28 cellular contexts compared by ENCODE assay signal in genomic region chr6:35042041-35042440, GRCh38.
A peak's percentile ranks its signal among the peaks of the same experiment; 100 is the strongest.
DNase-seq lines count a peak whose midpoint lies in the region; ATAC-seq, FAIRE-seq and TF ChIP-seq lines count a peak whose summit lies in the region.
"Had no signal": no experiment of that assay in that cellular context is flagged by ENCODE, and none has a peak within 500 bp of the region (broad histone marks: within the 10 kb centered on the region; RNA-seq: fewer than 3 reads in every experiment).

No MANE protein-coding gene starts in this region.

- H3K4me1 Mint-ChIP-seq in MCF 10A (ENCODE audit: insufficient read depth, unreplicated experiment) (peaks cover 27% of the 10 kb centered on the region), mesothelial cell of epicardium (peaks cover 27% of the 10 kb centered on the region)
- H3K4me1 Mint-ChIP-seq in activated T-helper 17 cell treated with anti-CD3 and anti-CD28 coated beads, Interleukin-2, amount 50 U/mL, for 72 hours: peaks cover 4% of the 10 kb centered on the region

- CTCF ChIA-PET in MCF 10A (lab: Yijun Ruan, JAX): interaction anchor here (1.2 kb wide), 1 partner anchor 26 kb away, joined by 3 read pairs; no protein-coding TSS in a partner anchor

- H3K36me3 Mint-ChIP-seq in MCF 10A (ENCODE audit: insufficient read depth, unreplicated experiment) (no peaks in the 10 kb centered on the region), mesothelial cell of epicardium (peaks cover 6% of the 10 kb centered on the region)
- H3K36me3 Mint-ChIP-seq in activated T-helper 17 cell treated with anti-CD3 and anti-CD28 coated beads, Interleukin-2, amount 50 U/mL, for 72 hours (ENCODE audit: low read depth): peaks cover 5% of the 10 kb centered on the region
- H3K36me3 Mint-ChIP-seq: activated naive CD4-positive, alpha-beta T cell treated with anti-CD3 and anti-CD28 coated beads, Interleukin-2, amount 50 U/mL, for 72 hours had no signal

- TF ChIP-seq CTCF in breast epithelium (IDR thresholded peaks at IDR 0.05) (no peak), MCF 10A (IDR thresholded peaks at IDR 0.05; ENCODE audit: unreplicated experiment) (no peak), mesothelial cell of epicardium (IDR thresholded peaks at IDR 0.05; ENCODE audit: unreplicated experiment) (no peak), tibial nerve (IDR thresholded peaks at IDR 0.05) (no peak), D721Med (IDR thresholded peaks at IDR 0.05; ENCODE audit: insufficient read depth, missing control alignments) (no peak)

- H3K27ac Mint-ChIP-seq in MCF 10A (ENCODE audit: low read depth, unreplicated experiment) (no peak overlapping the region), mesothelial cell of epicardium (peak overlapping the region; percentile 40)
- H3K27ac Mint-ChIP-seq in activated T-helper 17 cell treated with anti-CD3 and anti-CD28 coated beads, Interleukin-2, amount 50 U/mL, for 72 hours: peak overlapping the region; percentile 46
- H3K27ac Mint-ChIP-seq: activated CD4-positive, alpha-beta T cell treated with anti-CD3 and anti-CD28 coated beads, Interleukin-2, amount 10 ng/mL, durations not matched to agents 24 days and 14 days; activated naive CD4-positive, alpha-beta T cell treated with anti-CD3 and anti-CD28 coated beads, Interleukin-2, amount 50 U/mL, for 72 hours; activated T-helper 1 cell treated with anti-CD3 and anti-CD28 coated beads, Interleukin-12 subunit alpha, Interleukin-12 subunit beta, Interleukin-2, Interleukin-4 antibody, amounts not matched to agents 30 ng/mL and 10 ng/mL and 1 ng/mL, durations not matched to agents 14 hours and 24 hours and 36 hours; neural progenitor cell had no signal

- no peaks in the 10 kb centered on the region for H3K9me3 ChIP-seq in breast epithelium
- no peaks in the 10 kb centered on the region for H3K9me3 ChIP-seq in tibial nerve
- no peaks in the 10 kb centered on the region for H3K9me3 ChIP-seq in effector memory CD4-positive, alpha-beta T cell (ENCODE audit: control insufficient read depth, low read length)
- H3K9me3 ChIP-seq: BE2C, prostate gland, stomach, uterus had no signal

- BruUV-seq in MCF 10A (replicated peaks; lab: Mats Ljungman, UMichigan): no TSS peak

- H3K27me3 Mint-ChIP-seq in MCF 10A (ENCODE audit: insufficient read depth, unreplicated experiment) (no peaks in the 10 kb centered on the region), mesothelial cell of epicardium (ENCODE audit: low read depth) (no peaks in the 10 kb centered on the region)
- H3K27me3 Mint-ChIP-seq in activated T-helper 17 cell treated with anti-CD3 and anti-CD28 coated beads, Interleukin-2, amount 50 U/mL, for 72 hours: no peaks in the 10 kb centered on the region
- H3K27me3 Mint-ChIP-seq: activated CD4-positive, alpha-beta T cell treated with anti-CD3 and anti-CD28 coated beads, Interleukin-2, amount 10 ng/mL, durations not matched to agents 24 days and 14 days had no signal

- no peak for TF ChIP-seq EP300 in tibial nerve (IDR thresholded peaks at IDR 0.05)

- H3K9me3 Mint-ChIP-seq in MCF 10A (ENCODE audit: unreplicated experiment) (no peaks in the 10 kb centered on the region), mesothelial cell of epicardium (no peaks in the 10 kb centered on the region)
- no peaks in the 10 kb centered on the region for H3K9me3 Mint-ChIP-seq in activated T-helper 17 cell treated with anti-CD3 and anti-CD28 coated beads, Interleukin-2, amount 50 U/mL, for 72 hours
- H3K9me3 Mint-ChIP-seq: activated CD4-positive, alpha-beta T cell treated with anti-CD3 and anti-CD28 coated beads, Interleukin-2, amount 10 ng/mL, durations not matched to agents 24 days and 14 days; activated naive CD4-positive, alpha-beta T cell treated with anti-CD3 and anti-CD28 coated beads, Interleukin-2, amount 50 U/mL, for 72 hours; activated T-helper 1 cell treated with anti-CD3 and anti-CD28 coated beads, Interleukin-12 subunit alpha, Interleukin-12 subunit beta, Interleukin-2, Interleukin-4 antibody, amounts not matched to agents 30 ng/mL and 10 ng/mL and 1 ng/mL, durations not matched to agents 14 hours and 24 hours and 36 hours; neural progenitor cell had no signal

- intact Hi-C loops in breast epithelium (cut with DNase I; ENCODE audit: low total_unique reads) (no loop called here), MCF 10A (cut with micrococcal nuclease) (no loop called here)

- H3K4me3 Mint-ChIP-seq in MCF 10A (ENCODE audit: unreplicated experiment): no peak overlapping the region
- no peak overlapping the region for H3K4me3 Mint-ChIP-seq in activated T-helper 17 cell treated with anti-CD3 and anti-CD28 coated beads, Interleukin-2, amount 50 U/mL, for 72 hours
- no peak overlapping the region for H3K4me3 Mint-ChIP-seq in mesothelial cell of epicardium
- H3K4me3 Mint-ChIP-seq: activated CD4-positive, alpha-beta T cell treated with anti-CD3 and anti-CD28 coated beads, Interleukin-2, amount 10 ng/mL, durations not matched to agents 24 days and 14 days; activated T-helper 1 cell treated with anti-CD3 and anti-CD28 coated beads, Interleukin-12 subunit alpha, Interleukin-12 subunit beta, Interleukin-2, Interleukin-4 antibody, amounts not matched to agents 30 ng/mL and 10 ng/mL and 1 ng/mL, durations not matched to agents 14 hours and 24 hours and 36 hours; neural progenitor cell had no signal

- FAIRE-seq in D721Med (lab: Jason Lieb, UNC) (no peak), GM12892 (lab: Jason Lieb, UNC) (no peak)
- FAIRE-seq: GM12891 had no signal

- H3K27me3 ChIP-seq in breast epithelium (no peaks in the 10 kb centered on the region), tibial nerve (no peaks in the 10 kb centered on the region)
- H3K27me3 ChIP-seq in effector memory CD4-positive, alpha-beta T cell (replicated peaks; ENCODE audit: control insufficient read depth, insufficient read depth, low read length, poor library complexity, severe bottlenecking): no peaks in the 10 kb centered on the region
- H3K27me3 ChIP-seq: BE2C, neural progenitor cell, stomach, uterus had no signal

- POLR2A ChIA-PET in MCF 10A (lab: Yijun Ruan, JAX): no interaction called here

- H3K27ac ChIP-seq in breast epithelium (peak overlapping the region; percentile 48 to 77), tibial nerve (peak overlapping the region in 3 of 4 donors; percentile 72 to 93 (median 90))
- no peak overlapping the region for H3K27ac ChIP-seq in effector memory CD4-positive, alpha-beta T cell (ENCODE audit: insufficient read depth, low read length, poor library complexity, severe bottlenecking)
- H3K27ac ChIP-seq: neural progenitor cell, prostate gland had no signal

- no peak for TF ChIP-seq POLR2A in breast epithelium (IDR thresholded peaks at IDR 0.05)
- no peak for TF ChIP-seq POLR2A in tibial nerve (IDR thresholded peaks at IDR 0.05)
- TF ChIP-seq POLR2A in GM12892 (IDR thresholded peaks at IDR 0.05; ENCODE audit: low read depth, low read length): no peak

- DNase-seq in breast epithelium (ENCODE audit: low spot score in 2 of 2) (no peak), MCF 10A (ENCODE audit: unreplicated experiment) (no peak), mesothelial cell of epicardium (ENCODE audit: low spot score in 2 of 2, unreplicated experiment in 2 of 2) (no peak), tibial nerve (ENCODE audit: low spot score in 2 of 2) (no peak), D721Med (ENCODE audit: insufficient read length, low spot score) (no peak), GM12892 (ENCODE audit: insufficient read length) (no peak)
- no peak for DNase-seq in effector memory CD4-positive, alpha-beta T cell
- DNase-seq: activated CD4-positive, alpha-beta T cell treated with anti-CD3 and anti-CD28 coated beads, Interleukin-2, amount 10 ng/mL, durations not matched to agents 24 days and 14 days; aorta; BE2C; Calu3; caudate nucleus; midbrain; NCI-H1092 treated with DMSO at 0.1 percent for 48 hours; NCI-H187 treated with DMSO at 0.1 percent for 48 hours; NCI-H524 treated with DMSO at 0.1 percent for 48 hours; stimulated activated CD8-positive, alpha-beta memory T cell treated with anti-CD3 and anti-CD28 coated beads, Interleukin-4, amount 100 ng/mL, for 48 hours; stomach; uterus had no signal

- peaks cover 13 to 27% of the 10 kb centered on the region in 2 donors for H3K4me1 ChIP-seq in breast epithelium
- peaks cover 5 to 100% (median 78%) of the 10 kb centered on the region in 4 donors for H3K4me1 ChIP-seq in tibial nerve
- H3K4me1 ChIP-seq in effector memory CD4-positive, alpha-beta T cell (ENCODE audit: control insufficient read depth, insufficient read depth, low read length, poor library complexity, severe bottlenecking): no peaks in the 10 kb centered on the region
- H3K4me1 ChIP-seq: BE2C, uterus had no signal

- H3K4me3 ChIP-seq in breast epithelium (no peak overlapping the region), tibial nerve (no peak overlapping the region)
- H3K4me3 ChIP-seq in effector memory CD4-positive, alpha-beta T cell (ENCODE audit: insufficient read depth, low read depth, low read length, poor library complexity, severe bottlenecking): no peak overlapping the region
- H3K4me3 ChIP-seq: neural progenitor cell, prostate gland, stomach, uterus had no signal

- ATAC-seq in activated T-helper 17 cell treated with anti-CD3 and anti-CD28 coated beads, Interleukin-2, amount 50 U/mL, for 72 hours (replicated peaks): no peak
- ATAC-seq: activated naive CD4-positive, alpha-beta T cell treated with anti-CD3 and anti-CD28 coated beads, Interleukin-2, amount 50 U/mL, for 72 hours; HCT116; left lobe of liver; SK-N-SH treated with all-trans-retinoic acid at 6 μM for 48 hours had no signal

- WGBS in tibial nerve, 2 donors: 62 to 70% methylated on average over 2 of the region's 2 CpGs

- H3K36me3 ChIP-seq in breast epithelium: no peaks in the 10 kb centered on the region
- no peaks in the 10 kb centered on the region for H3K36me3 ChIP-seq in tibial nerve
- no peaks in the 10 kb centered on the region for H3K36me3 ChIP-seq in effector memory CD4-positive, alpha-beta T cell (ENCODE audit: control insufficient read depth, insufficient read depth, low read length)
- H3K36me3 ChIP-seq: BE2C, neural progenitor cell, prostate gland, uterus had no signal
